19 cellular contexts compared by ENCODE assay signal in genomic region chr10:131915484-131915883, GRCh38.
"Had no signal": no experiment of that assay in that cellular context is flagged by ENCODE, and none has a peak within 500 bp of the region (broad histone marks: within the 10 kb centered on the region; RNA-seq: fewer than 3 reads in every experiment).

No MANE protein-coding gene starts in this region.

- H3K4me3 Mint-ChIP-seq: activated CD4-positive, alpha-beta memory T cell treated with anti-CD3 and anti-CD28 coated beads for 36 hours; activated CD4-positive, alpha-beta T cell treated with anti-CD3 and anti-CD28 coated beads, Interleukin-2, amount 10 ng/mL, durations not matched to agents 24 days and 14 days; activated T-cell treated with anti-CD3 and anti-CD28 coated beads, Interleukin-2, amount 50 U/mL, for 4 hours; natural killer cell treated with Interleukin-12 subunit alpha and Interleukin-12 subunit beta and Interleukin-15 and Interleukin-18, amount 100 ng/mL, for 72 hours; stimulated activated naive CD8-positive, alpha-beta T cell treated with anti-CD3 and anti-CD28 coated beads, Interleukin-15, Interleukin-2, amounts not matched to agents 100 ng/mL and 50 ng/mL, for 24 hours had no signal

- H3K27me3 ChIP-seq: breast epithelium had no signal

- H3K9me3 Mint-ChIP-seq: natural killer cell treated with Interleukin-12 subunit alpha and Interleukin-12 subunit beta and Interleukin-15 and Interleukin-18, amount 100 ng/mL, for 72 hours had no signal

- H3K36me3 ChIP-seq: breast epithelium had no signal

- H3K27me3 Mint-ChIP-seq: activated CD4-positive, alpha-beta memory T cell treated with anti-CD3 and anti-CD28 coated beads for 36 hours; activated CD4-positive, alpha-beta T cell treated with anti-CD3 and anti-CD28 coated beads, Interleukin-2, amount 10 ng/mL, durations not matched to agents 24 days and 14 days; natural killer cell treated with Interleukin-12 subunit alpha and Interleukin-12 subunit beta and Interleukin-15 and Interleukin-18, amount 100 ng/mL, for 72 hours; stimulated activated naive CD8-positive, alpha-beta T cell treated with anti-CD3 and anti-CD28 coated beads, Interleukin-15, Interleukin-2, amounts not matched to agents 100 ng/mL and 50 ng/mL, for 24 hours had no signal

- ATAC-seq: activated T-cell treated with anti-CD3 and anti-CD28 coated beads, Interleukin-2, amount 50 U/mL, for 4 hours; mucosa of descending colon; natural killer cell treated with Interleukin-12 subunit alpha and Interleukin-12 subunit beta and Interleukin-15 and Interleukin-18, amount 100 ng/mL, for 72 hours; SK-N-SH treated with all-trans-retinoic acid at 6 μM for 48 hours had no signal

- H3K4me3 ChIP-seq: breast epithelium, left ventricle myocardium inferior, mucosa of descending colon, psoas muscle had no signal

- H3K9me3 ChIP-seq: breast epithelium, left ventricle myocardium inferior, mucosa of descending colon had no signal

- H3K36me3 Mint-ChIP-seq: natural killer cell treated with Interleukin-12 subunit alpha and Interleukin-12 subunit beta and Interleukin-15 and Interleukin-18, amount 100 ng/mL, for 72 hours had no signal

- H3K27ac Mint-ChIP-seq: activated CD4-positive, alpha-beta T cell treated with anti-CD3 and anti-CD28 coated beads, Interleukin-2, amount 10 ng/mL, durations not matched to agents 24 days and 14 days; natural killer cell treated with Interleukin-12 subunit alpha and Interleukin-12 subunit beta and Interleukin-15 and Interleukin-18, amount 100 ng/mL, for 72 hours had no signal

- H3K4me1 ChIP-seq: breast epithelium had no signal

- DNase-seq: activated CD4-positive, alpha-beta memory T cell treated with anti-CD3 and anti-CD28 coated beads for 36 hours; activated CD4-positive, alpha-beta T cell treated with anti-CD3 and anti-CD28 coated beads, Interleukin-2, amount 10 ng/mL, durations not matched to agents 24 days and 14 days; activated CD4-positive, CD25-positive, alpha-beta regulatory T cell treated with anti-CD3 and anti-CD28 coated beads, Interleukin-2, amount 50 U/mL, for 72 hours; activated CD8-positive, alpha-beta memory T cell treated with anti-CD3 and anti-CD28 coated beads, Interleukin-2, amount 50 U/mL, for 4 hours; activated naive CD4-positive, alpha-beta T cell; activated T-cell treated with anti-CD3 and anti-CD28 coated beads, Interleukin-2, amount 50 U/mL, for 4 hours; central memory CD4-positive, alpha-beta T cell; dermis blood vessel endothelial cell; effector CD8-positive, alpha-beta T cell; left ventricle myocardium inferior; mucosa of descending colon; psoas muscle; stimulated activated CD4-positive, alpha-beta T cell treated with anti-CD3 and anti-CD28 coated beads, Interleukin-2, amount 100 ng/mL, for 48 hours; substantia nigra; T-helper 2 cell had no signal

- H3K27ac ChIP-seq: breast epithelium, left ventricle myocardium inferior, psoas muscle had no signal
